ENCODE assay signal across 15 cellular contexts in the genomic region with DNA sequence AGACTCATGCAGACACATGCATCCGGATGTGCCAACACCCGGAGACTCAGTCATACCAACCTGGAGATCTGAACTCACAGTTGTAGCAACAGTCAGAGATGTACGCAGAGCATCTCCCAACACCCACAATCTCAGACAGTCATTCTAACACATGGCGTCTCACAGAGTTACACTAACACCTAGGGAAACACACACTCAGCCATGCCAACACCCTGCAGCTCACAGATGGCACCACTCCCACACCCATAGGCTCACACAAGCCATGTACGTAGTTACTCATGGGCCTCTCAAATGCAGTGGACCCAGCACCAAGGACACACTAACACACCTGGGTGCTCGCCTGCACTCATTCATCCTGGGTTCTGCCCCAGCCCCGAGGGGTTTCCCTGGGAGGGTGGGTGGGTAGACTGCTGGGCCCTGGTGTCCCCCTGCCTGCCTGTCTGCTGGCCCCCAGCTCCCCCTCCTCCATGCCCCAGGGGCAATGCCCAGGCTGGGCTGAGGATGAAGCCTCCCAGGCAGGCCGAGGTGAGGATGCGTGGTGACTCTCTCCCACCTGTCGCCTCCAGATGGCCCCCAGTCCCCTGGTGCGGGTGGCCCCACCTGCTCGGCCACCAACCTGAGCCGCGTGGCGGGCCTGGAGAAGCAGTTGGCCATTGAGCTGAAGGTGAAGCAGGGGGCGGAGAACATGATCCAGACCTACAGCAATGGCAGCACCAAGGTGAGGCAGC. TPM values are rescaled to one million over a fixed set of nuclear protein-coding genes. Genes with fewer than 3 reads are reported as not detected.
DNase-seq lines count a peak whose midpoint lies in the region; ATAC-seq and TF ChIP-seq lines count a peak whose summit lies in the region.
"Had no signal": no experiment of that assay in that cellular context is flagged by ENCODE, and none has a peak within 500 bp of the region (broad histone marks: within the 10 kb centered on the region; RNA-seq: fewer than 3 reads in every experiment).

No MANE protein-coding gene starts in this region.

- POLR2A ChIA-PET in activated naive CD8-positive, alpha-beta T cell treated with anti-CD3 and anti-CD28 coated beads, Interleukin-2, amount 10 ng/mL, durations not matched to agents 7 days and 5 days (lab: Charles Lee) = no interaction called here
- POLR2A ChIA-PET in RWPE1 (lab: Yijun Ruan, JAX; ENCODE audit: low non-redundant PET) = no interaction called here

- TF ChIP-seq CTCF in RWPE1 (conservative IDR thresholded peaks at IDR 0.05; ENCODE audit: low read depth) = no peak
- TF ChIP-seq CTCF in endothelial cell (IDR thresholded peaks at IDR 0.05; ENCODE audit: unreplicated experiment) = no peak

- peaks cover 29% of the 10 kb centered on the region for H3K4me1 Mint-ChIP-seq in activated naive CD8-positive, alpha-beta T cell treated with anti-CD3 and anti-CD28 coated beads, Interleukin-2, amount 10 ng/mL, durations not matched to agents 7 days and 5 days
- peaks cover 35% of the 10 kb centered on the region for H3K4me1 Mint-ChIP-seq in activated naive CD8-positive, alpha-beta T cell treated with anti-CD3 and anti-CD28 coated beads for 36 hours
- H3K4me1 Mint-ChIP-seq in endothelial cell (ENCODE audit: unreplicated experiment) = peaks cover 19% of the 10 kb centered on the region

- peak overlapping the region; percentile 25 for H3K4me3 Mint-ChIP-seq in activated naive CD8-positive, alpha-beta T cell treated with anti-CD3 and anti-CD28 coated beads, Interleukin-2, amount 10 ng/mL, durations not matched to agents 7 days and 5 days
- no peak overlapping the region for H3K4me3 Mint-ChIP-seq in activated naive CD8-positive, alpha-beta T cell treated with anti-CD3 and anti-CD28 coated beads for 36 hours
- H3K4me3 Mint-ChIP-seq in endothelial cell (ENCODE audit: unreplicated experiment) = peak overlapping the region; percentile 79

- H3K27ac ChIP-seq in RWPE1 = peak overlapping the region; percentile 16

- H3K36me3 Mint-ChIP-seq in activated naive CD8-positive, alpha-beta T cell treated with anti-CD3 and anti-CD28 coated beads, Interleukin-2, amount 10 ng/mL, durations not matched to agents 7 days and 5 days = peaks cover 45% of the 10 kb centered on the region
- peaks cover 34% of the 10 kb centered on the region for H3K36me3 Mint-ChIP-seq in activated naive CD8-positive, alpha-beta T cell treated with anti-CD3 and anti-CD28 coated beads for 36 hours
- peaks cover 35% of the 10 kb centered on the region for H3K36me3 Mint-ChIP-seq in endothelial cell (ENCODE audit: low read depth, unreplicated experiment)

- no peaks in the 10 kb centered on the region for H3K27me3 Mint-ChIP-seq in activated naive CD8-positive, alpha-beta T cell treated with anti-CD3 and anti-CD28 coated beads, Interleukin-2, amount 10 ng/mL, durations not matched to agents 7 days and 5 days
- H3K27me3 Mint-ChIP-seq in activated naive CD8-positive, alpha-beta T cell treated with anti-CD3 and anti-CD28 coated beads for 36 hours = no peaks in the 10 kb centered on the region
- H3K27me3 Mint-ChIP-seq in endothelial cell (ENCODE audit: unreplicated experiment) = peaks cover 12% of the 10 kb centered on the region

- no peak overlapping the region for H3K27ac Mint-ChIP-seq in activated naive CD8-positive, alpha-beta T cell treated with anti-CD3 and anti-CD28 coated beads, Interleukin-2, amount 10 ng/mL, durations not matched to agents 7 days and 5 days
- H3K27ac Mint-ChIP-seq in activated naive CD8-positive, alpha-beta T cell treated with anti-CD3 and anti-CD28 coated beads for 36 hours = no peak overlapping the region
- H3K27ac Mint-ChIP-seq in endothelial cell (ENCODE audit: unreplicated experiment) = no peak overlapping the region

- H3K9me3 Mint-ChIP-seq in activated naive CD8-positive, alpha-beta T cell treated with anti-CD3 and anti-CD28 coated beads, Interleukin-2, amount 10 ng/mL, durations not matched to agents 7 days and 5 days = no peaks in the 10 kb centered on the region
- no peaks in the 10 kb centered on the region for H3K9me3 Mint-ChIP-seq in activated naive CD8-positive, alpha-beta T cell treated with anti-CD3 and anti-CD28 coated beads for 36 hours
- H3K9me3 Mint-ChIP-seq in endothelial cell (ENCODE audit: unreplicated experiment) = no peaks in the 10 kb centered on the region

- ATAC-seq in activated naive CD8-positive, alpha-beta T cell treated with anti-CD3 and anti-CD28 coated beads, Interleukin-2, amount 10 ng/mL, durations not matched to agents 7 days and 5 days (ENCODE audit: low read depth) = no peak

- CTCF ChIA-PET in RWPE1 (lab: Yijun Ruan, JAX) = interaction anchor here (0.6 kb wide), 1 partner anchor 25 kb away, joined by 3 read pairs; no protein-coding TSS in a partner anchor

- no peak for DNase-seq in activated naive CD8-positive, alpha-beta T cell treated with anti-CD3 and anti-CD28 coated beads, Interleukin-2, amount 10 ng/mL, durations not matched to agents 7 days and 5 days
- DNase-seq in activated naive CD8-positive, alpha-beta T cell treated with anti-CD3 and anti-CD28 coated beads for 36 hours = no peak
- no peak for DNase-seq in RWPE1 (ENCODE audit: low spot score)
- DNase-seq in endothelial cell (ENCODE audit: low spot score) = no peak
- peak; percentile 45 for DNase-seq in superior temporal gyrus (ENCODE audit: extremely low spot score)
- DNase-seq in SKM-1 treated with dmso at 0.1 percent for 144 hours (lab: John Stamatoyannopoulos, UW; ENCODE audit: unreplicated experiment) = no peak
- DNase-seq in putamen (ENCODE audit: low spot score) = no peak
- DNase-seq in SW 1271 (lab: John Stamatoyannopoulos, UW) = no peak
- DNase-seq: COR-L47; DMS53; NCI-H1436; NCI-H2081; NCI-H524 treated with DMSO at 0.1 percent for 48 hours; NK-92 treated with Interleukin-12 subunit alpha and Interleukin-12 subunit beta, amount 100 ng/mL, for 24 hours; OCI-M1 had no signal

RNA-seq across cellular contexts. Expression of a gene that starts 10.0 kb away (rescaled TPM):
- 100 to 1,000 TPM; 244 to 265 TPM for total RNA-seq in activated naive CD8-positive, alpha-beta T cell treated with anti-CD3 and anti-CD28 coated beads, Interleukin-2, amount 10 ng/mL, durations not matched to agents 7 days and 5 days
- 100 to 1,000 TPM; 168 to 169 TPM for total RNA-seq in activated naive CD8-positive, alpha-beta T cell treated with anti-CD3 and anti-CD28 coated beads for 36 hours
- 207 TPM for total RNA-seq in endothelial cell (ENCODE audit: unreplicated experiment)

RNA-seq across cellular contexts. Expression of a gene that starts 23.9 kb away (rescaled TPM):
- total RNA-seq in activated naive CD8-positive, alpha-beta T cell treated with anti-CD3 and anti-CD28 coated beads, Interleukin-2, amount 10 ng/mL, durations not matched to agents 7 days and 5 days = 100 to 1,000 TPM; 192 to 202 TPM
- total RNA-seq in activated naive CD8-positive, alpha-beta T cell treated with anti-CD3 and anti-CD28 coated beads for 36 hours = 100 to 1,000 TPM; 300 to 306 TPM
- 81.1 TPM for total RNA-seq in endothelial cell (ENCODE audit: unreplicated experiment)

RNA-seq across cellular contexts. Expression of a gene that starts 32.1 kb away (rescaled TPM):
- under 1 TPM; 0.34 to 0.36 TPM for total RNA-seq in activated naive CD8-positive, alpha-beta T cell treated with anti-CD3 and anti-CD28 coated beads, Interleukin-2, amount 10 ng/mL, durations not matched to agents 7 days and 5 days
- under 1 TPM; 0.25 to 0.40 TPM for total RNA-seq in activated naive CD8-positive, alpha-beta T cell treated with anti-CD3 and anti-CD28 coated beads for 36 hours
- total RNA-seq in endothelial cell (ENCODE audit: unreplicated experiment) = 0.31 TPM

RNA-seq across cellular contexts. Expression of a gene that starts 52.9 kb away (rescaled TPM):
- 10 to 100 TPM; 31.7 to 32.4 TPM for total RNA-seq in activated naive CD8-positive, alpha-beta T cell treated with anti-CD3 and anti-CD28 coated beads, Interleukin-2, amount 10 ng/mL, durations not matched to agents 7 days and 5 days
- total RNA-seq in activated naive CD8-positive, alpha-beta T cell treated with anti-CD3 and anti-CD28 coated beads for 36 hours = 10 to 100 TPM; 22.5 to 24.8 TPM
- 106 TPM for total RNA-seq in endothelial cell (ENCODE audit: unreplicated experiment)
